1 cellular context compared by ENCODE assay signal in genomic region chr11:35580397-35580781, GRCh38.
A peak's percentile ranks its signal among the peaks of the same experiment; 100 is the strongest.
TF ChIP-seq lines count a peak whose summit lies in the region.

No MANE protein-coding gene starts in this region.

TF ChIP-seq in K562, 482 proteins besides CTCF, POLR2A, EP300 and RAD21:
- TF ChIP-seq ZNF175 (CRISPR knock-in tag; IDR thresholded peaks at IDR 0.05; ENCODE audit: low read depth) = peak; percentile 73; the same call in 1 of the 2 replicates
- 0 out of 2 replicates have a peak, but pooled peaks have one; percentile 21 for TF ChIP-seq ZNF507 (tag; conservative IDR thresholded peaks at IDR 0.05)
- TF ChIP-seq DDX20 (tag; IDR thresholded peaks at IDR 0.05; ENCODE audit: low read depth) = peak; percentile 10; the same call in 1 of the 2 replicates
- peak; percentile 64 for TF ChIP-seq PTTG1 (tag; IDR thresholded peaks at IDR 0.05; ENCODE audit: low read depth)
- TF ChIP-seq DIDO1 (tag; IDR thresholded peaks at IDR 0.05; ENCODE audit: low read depth) = 0 out of 2 replicates have a peak, but pooled peaks have one; percentile 53
- TF ChIP-seq MCM3 (IDR thresholded peaks at IDR 0.05) = no peak
- no peak for TF ChIP-seq XRCC4 (IDR thresholded peaks at IDR 0.05; ENCODE audit: extremely low read depth, insufficient read depth, insufficient read length)
- TF ChIP-seq NR2C1 (IDR thresholded peaks at IDR 0.05) = no peak
- TF ChIP-seq NR2C1 (tag; IDR thresholded peaks at IDR 0.05) = 0 out of 2 replicates have a peak, but pooled peaks have one; percentile 6
- TF ChIP-seq, protein P1, sequence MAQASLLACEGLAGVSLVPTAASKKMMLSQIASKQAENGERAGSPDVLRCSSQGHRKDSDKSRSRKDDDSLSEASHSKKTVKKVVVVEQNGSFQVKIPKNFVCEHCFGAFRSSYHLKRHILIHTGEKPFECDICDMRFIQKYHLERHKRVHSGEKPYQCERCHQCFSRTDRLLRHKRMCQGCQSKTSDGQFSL (CRISPR knock-in tag; IDR thresholded peaks at IDR 0.05) = no peak
- TF ChIP-seq, protein P1 (tag; IDR thresholded peaks at IDR 0.05) = 0 out of 4 replicates have a peak, but pooled peaks of 1 of the 2 experiments have one; percentile 21
- 0 out of 2 replicates have a peak, but pooled peaks have one; percentile 15 for TF ChIP-seq ILK (tag; IDR thresholded peaks at IDR 0.05; ENCODE audit: borderline replicate concordance, low read depth)
